ENCODE assay signal across 8 cellular contexts in the genomic region with DNA sequence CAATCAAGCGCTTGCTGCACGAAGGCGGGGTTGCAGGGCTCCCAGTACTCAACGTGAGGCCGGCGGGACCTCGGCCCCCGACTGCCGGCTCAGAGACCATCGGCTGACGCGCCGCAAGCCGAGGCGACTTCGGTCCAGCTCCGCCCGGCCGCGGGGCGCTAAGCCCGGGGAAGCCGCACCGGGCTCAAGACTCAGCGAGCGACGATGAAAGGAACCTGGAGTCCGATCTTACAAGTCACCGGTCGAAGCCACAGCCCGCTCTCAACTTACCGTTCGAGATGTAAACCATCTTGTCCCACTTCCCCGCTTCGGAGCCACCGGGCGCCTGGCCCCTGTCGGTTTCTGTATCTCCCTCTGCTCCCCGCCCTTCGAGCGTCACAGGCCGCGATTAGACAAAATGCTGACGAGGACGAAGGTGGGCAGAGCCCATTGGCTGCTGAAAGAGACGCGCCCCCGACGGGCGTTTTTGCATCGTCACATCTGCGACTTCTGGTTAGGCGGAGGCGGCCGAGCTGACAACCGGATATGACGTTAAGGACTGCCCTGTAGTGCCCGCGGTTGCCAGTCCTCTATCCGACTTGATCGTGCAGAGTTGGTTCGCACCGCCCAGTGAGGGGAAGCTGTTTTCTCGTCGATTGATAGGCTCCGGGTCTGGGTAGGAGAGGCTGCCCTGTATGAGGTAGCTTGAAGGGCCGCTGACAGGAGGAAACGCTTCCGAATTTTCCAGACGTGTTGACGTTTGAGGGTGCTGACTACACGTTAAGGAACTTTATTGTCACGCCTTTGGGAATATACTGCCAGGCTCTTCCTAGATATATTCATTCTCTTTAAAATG.
DNase-seq lines count a peak whose midpoint lies in the region; ATAC-seq and FAIRE-seq lines count a peak whose summit lies in the region.

A gene (minus strand): TSS at position 360 of the 835 bp plus-strand sequence.

- peak within 1 kb of the TSS; percentile 99 to 100 for H3K27ac Mint-ChIP-seq in effector memory CD8-positive, alpha-beta T cell

- H3K27me3 Mint-ChIP-seq in effector memory CD8-positive, alpha-beta T cell: no peaks in the 10 kb centered on the region

- FAIRE-seq in HTR-8/SVneo (lab: Jason Lieb, UNC): peak; percentile 96

- peak within 1 kb of the TSS; percentile 92 to 96 for H3K4me3 Mint-ChIP-seq in effector memory CD8-positive, alpha-beta T cell

- DNase-seq in COLO668 (lab: John Stamatoyannopoulos, UW; ENCODE audit: unreplicated experiment) (peak; percentile 96), HTR-8/SVneo (ENCODE audit: insufficient read length, low spot score) (peak; percentile 93), NOMO-1 treated with dmso at 0.1 percent for 144 hours (lab: John Stamatoyannopoulos, UW; ENCODE audit: unreplicated experiment) (peak; percentile 98), medulla oblongata (ENCODE audit: extremely low spot score) (peak; percentile 100)
- DNase-seq in activated CD8-positive, alpha-beta memory T cell treated with anti-CD3 and anti-CD28 coated beads for 48 hours (ENCODE audit: low read depth in 2 of 3, low spot score in 2 of 3): peak; percentile 60 to 91 (median 90)
- DNase-seq in effector memory CD8-positive, alpha-beta T cell: peak; percentile 96 to 97 (median 96)
- DNase-seq in stimulated activated CD8-positive, alpha-beta memory T cell treated with anti-CD3 and anti-CD28 coated beads, Interleukin-12 subunit alpha, Interleukin-12 subunit beta, amount 100 ng/mL, for 1 hour (ENCODE audit: low read depth): peak; percentile 94

- H3K9me3 Mint-ChIP-seq in effector memory CD8-positive, alpha-beta T cell: no peaks in the 10 kb centered on the region

- H3K36me3 Mint-ChIP-seq in effector memory CD8-positive, alpha-beta T cell (ENCODE audit: insufficient read depth): peaks cover 34% of the 10 kb centered on the region

- peak; percentile 92 for ATAC-seq in GM21367 (IDR thresholded peaks at IDR 0.05; ENCODE audit: unreplicated experiment)
- peak; percentile 89 for ATAC-seq in effector memory CD8-positive, alpha-beta T cell (replicated peaks)

- peaks cover 27 to 40% of the 10 kb centered on the region in 2 donors for H3K4me1 Mint-ChIP-seq in effector memory CD8-positive, alpha-beta T cell (ENCODE audit: low read depth in 2 of 2)

Comparison
In these comparisons a context has a peak if more than half of its experiments do, and no peak if none do; other contexts are left out.
1. Peak in every context shown above with its lines: DNase-seq and ATAC-seq.